ENCODE assay signal across 8 cellular contexts in the genomic region with DNA sequence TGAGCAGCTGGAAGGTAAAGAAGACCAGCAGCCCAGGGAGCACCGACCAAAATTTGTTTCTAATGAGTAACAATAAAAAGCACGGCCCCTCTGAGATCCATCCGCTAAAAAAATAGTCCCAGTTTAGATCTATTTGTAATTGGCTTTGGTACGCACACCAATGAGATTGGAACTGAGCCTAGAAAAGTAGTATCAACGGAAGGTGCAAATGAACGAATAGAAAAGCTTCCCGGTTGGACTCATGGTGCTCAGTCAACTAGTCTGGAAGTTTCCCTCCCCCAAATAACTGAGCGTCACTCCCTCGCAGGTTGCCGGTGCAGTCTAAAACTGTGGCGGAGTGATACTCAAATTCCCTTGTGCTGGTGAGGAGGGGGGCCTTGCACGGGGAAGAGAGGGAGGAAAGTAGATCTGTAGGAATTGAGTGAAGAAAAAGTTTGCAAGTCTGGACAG. TPM values are rescaled to one million over a fixed set of nuclear protein-coding genes. Genes with fewer than 3 reads are reported as not detected.
DNase-seq lines count a peak whose midpoint lies in the region; ATAC-seq and TF ChIP-seq lines count a peak whose summit lies in the region.

A gene (plus strand): TSS at position 405 of the 450 bp plus-strand sequence. CDS start 288 bp downstream, outside the sequence.

- H3K27ac ChIP-seq in RWPE1 (peak within 1 kb of the TSS; percentile 89), lower lobe of right lung (peak within 1 kb of the TSS; percentile 11), thoracic aorta (peak within 1 kb of the TSS; percentile 61 to 65)

- peaks cover 1% of the 10 kb centered on the region for H3K27me3 Mint-ChIP-seq in endothelial cell (ENCODE audit: unreplicated experiment)

- H3K36me3 Mint-ChIP-seq in endothelial cell (ENCODE audit: low read depth, unreplicated experiment) = no peaks in the 10 kb centered on the region

- peak; percentile 22 for DNase-seq in AG08395 (ENCODE audit: low spot score)
- peak; percentile 33 for DNase-seq in HPDE6-E6E7 (ENCODE audit: extremely low spot score)
- DNase-seq in RWPE1 (ENCODE audit: low spot score) = peak; percentile 74
- DNase-seq in endothelial cell (ENCODE audit: low spot score) = peak; percentile 45
- DNase-seq in lower lobe of right lung = peak; percentile 43
- no peak for DNase-seq in thoracic aorta (ENCODE audit: low spot score)
- DNase-seq in GM19240 (ENCODE audit: insufficient read length, low spot score) = no peak
- no peak for DNase-seq in activated CD4-positive, alpha-beta T cell treated with anti-CD3 and anti-CD28 coated beads, Interleukin-2, amount 50 U/mL, for 48 hours

- H3K4me1 Mint-ChIP-seq in endothelial cell (ENCODE audit: unreplicated experiment) = peaks cover 8% of the 10 kb centered on the region

- CTCF ChIA-PET in RWPE1 (lab: Yijun Ruan, JAX) = no interaction called here

- H3K4me1 ChIP-seq in lower lobe of right lung (no peaks in the 10 kb centered on the region), thoracic aorta (ENCODE audit: control insufficient read depth in 1 of 2, low read depth in 2 of 2) (no peaks in the 10 kb centered on the region)

- intact Hi-C loops in lower lobe of right lung (cut with DNase I) = no loop called here

- POLR2A ChIA-PET in RWPE1 (lab: Yijun Ruan, JAX; ENCODE audit: low non-redundant PET) = no interaction called here

- H3K9me3 ChIP-seq in lower lobe of right lung (no peaks in the 10 kb centered on the region), thoracic aorta (no peaks in the 10 kb centered on the region)

- no peaks in the 10 kb centered on the region for H3K9me3 Mint-ChIP-seq in endothelial cell (ENCODE audit: unreplicated experiment)

- no peaks in the 10 kb centered on the region for H3K27me3 ChIP-seq in lower lobe of right lung (ENCODE audit: low read depth)
- no peaks in the 10 kb centered on the region for H3K27me3 ChIP-seq in thoracic aorta (replicated peaks; ENCODE audit: insufficient read depth)

- H3K4me3 ChIP-seq in lower lobe of right lung = peak within 1 kb of the TSS; percentile 50
- H3K4me3 ChIP-seq in thoracic aorta = peak within 1 kb of the TSS; percentile 78

- H3K27ac Mint-ChIP-seq in endothelial cell (ENCODE audit: unreplicated experiment) = peak within 1 kb of the TSS; percentile 94

- H3K36me3 ChIP-seq in lower lobe of right lung (no peaks in the 10 kb centered on the region), thoracic aorta (no peaks in the 10 kb centered on the region)

- H3K4me3 Mint-ChIP-seq in endothelial cell (ENCODE audit: unreplicated experiment) = peak within 1 kb of the TSS; percentile 99

- TF ChIP-seq CTCF in RWPE1 (conservative IDR thresholded peaks at IDR 0.05; ENCODE audit: low read depth) (no peak), endothelial cell (IDR thresholded peaks at IDR 0.05; ENCODE audit: unreplicated experiment) (no peak), lower lobe of right lung (IDR thresholded peaks at IDR 0.05) (no peak), thoracic aorta (IDR thresholded peaks at IDR 0.05) (no peak)

- ATAC-seq in lower lobe of right lung = peak; percentile 78 to 91
- ATAC-seq in thoracic aorta (ENCODE audit: insufficient number of reproducible peaks, low FRiP score, low read depth) = peak; percentile 73

RNA-seq across cellular contexts. Expression of the gene that starts here (rescaled TPM):
- 54.6 TPM for total RNA-seq in endothelial cell (ENCODE audit: unreplicated experiment)
- 26.0 TPM for total RNA-seq in lower lobe of right lung
- total RNA-seq in thoracic aorta = 10 to 100 TPM; 39.8 to 53.5 TPM

Comparison
In these comparisons a context has a peak if more than half of its experiments do, and no peak if none do; other contexts are left out.
1. DNase-seq: peak in AG08395 (single experiment), HPDE6-E6E7 (single experiment), RWPE1 (single experiment), endothelial cell (single experiment) and lower lobe of right lung (single experiment); none in thoracic aorta (single experiment), GM19240 (single experiment) and activated CD4-positive, alpha-beta T cell treated with anti-CD3 and anti-CD28 coated beads, Interleukin-2, amount 50 U/mL, for 48 hours (0 of 2).
2. H3K27ac ChIP-seq: peak in every context shown above with its lines; median percentile 89 in RWPE1; 63 in thoracic aorta; 11 in lower lobe of right lung.